Comparison of ENCODE assay signal across 1 cellular context in the genomic region with DNA sequence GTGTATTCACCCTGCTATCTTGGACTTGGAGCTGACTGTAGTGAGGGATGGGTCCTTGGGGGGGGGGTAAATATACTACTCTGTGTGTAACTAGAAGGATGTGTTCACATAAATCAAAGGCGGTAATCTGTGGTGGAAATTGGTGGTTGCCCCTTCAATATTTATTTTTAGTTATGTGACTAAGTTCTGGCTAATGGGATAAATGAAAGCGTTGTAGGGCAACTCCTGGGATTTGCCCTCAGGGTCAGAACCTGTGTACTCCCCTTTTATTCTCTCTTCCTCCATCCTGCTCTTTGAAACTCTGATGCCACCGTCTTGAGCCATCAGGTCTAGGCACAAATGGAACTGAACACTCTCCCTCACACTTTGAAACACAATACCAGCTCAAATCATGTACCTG.
TF ChIP-seq lines count a peak whose summit lies in the region.

No MANE protein-coding gene starts in this region.

TF ChIP-seq in HepG2, 621 proteins besides CTCF, POLR2A, EP300 and RAD21 (continued from another document):
- TF ChIP-seq STAT6 (CRISPR knock-in tag; IDR thresholded peaks at IDR 0.05; ENCODE audit: borderline replicate concordance) (no peak), SIN3A (IDR thresholded peaks at IDR 0.05; ENCODE audit: borderline replicate concordance, low read depth, low read length) (no peak), ZNF740 (CRISPR knock-in tag; IDR thresholded peaks at IDR 0.05) (no peak)
TF ChIP-seq in HepG2: peak in this region for 0.
